10 cellular contexts compared by ENCODE assay signal in genomic region chr4:84814100-84814750, GRCh38.
DNase-seq lines count a peak whose midpoint lies in the region; TF ChIP-seq lines count a peak whose summit lies in the region.
"Had no signal": no experiment of that assay in that cellular context is flagged by ENCODE, and none has a peak within 500 bp of the region (broad histone marks: within the 10 kb centered on the region; RNA-seq: fewer than 3 reads in every experiment).

No MANE protein-coding gene starts in this region.

- H4K20me1 ChIP-seq in neural progenitor cell (ENCODE audit: low read depth) = no peaks in the 10 kb centered on the region

- WGBS in thyroid gland, 2 donors = 88 to 97% methylated on average over 5 of the region's 5 CpGs

- H3K4me1 Mint-ChIP-seq in neural progenitor cell = no peaks in the 10 kb centered on the region
- H3K4me1 Mint-ChIP-seq: naive thymus-derived CD8-positive, alpha-beta T cell had no signal

- intact Hi-C loops in vagina (cut with DNase I) (no loop called here), thyroid gland (cut with DNase I) (no loop called here)

- no peak for TF ChIP-seq CTCF in NB4 (IDR thresholded peaks at IDR 0.05; ENCODE audit: low read depth, low read length)
- no peak for TF ChIP-seq CTCF in choroid plexus epithelial cell (conservative IDR thresholded peaks at IDR 0.05; ENCODE audit: low read depth, low read length)
- TF ChIP-seq CTCF in vagina (IDR thresholded peaks at IDR 0.05) = no peak
- no peak for TF ChIP-seq CTCF in thyroid gland (IDR thresholded peaks at IDR 0.05)
- no peak for TF ChIP-seq CTCF in neural progenitor cell (IDR thresholded peaks at IDR 0.05)

- DNase-seq in DMS53 (lab: John Stamatoyannopoulos, UW) = peak; percentile 89
- peak; percentile 71 for DNase-seq in NB4 (ENCODE audit: low read depth)
- DNase-seq in choroid plexus epithelial cell (ENCODE audit: low read depth) = peak; percentile 94
- peak; percentile 15 for DNase-seq in occipital lobe (lab: John Stamatoyannopoulos, UW)
- no peak for DNase-seq in vagina (ENCODE audit: extremely low spot score in 2 of 2)
- no peak for DNase-seq in D341Med (ENCODE audit: low spot score)
- DNase-seq in thyroid gland = no peak
- no peak for DNase-seq in neural progenitor cell (ENCODE audit: low spot score)
- DNase-seq: activated CD4-positive, CD25-positive, alpha-beta regulatory T cell treated with anti-CD3 and anti-CD28 coated beads, Interleukin-2, amount 50 U/mL, for 72 hours; naive thymus-derived CD8-positive, alpha-beta T cell had no signal

- H3K4me2 ChIP-seq in neural progenitor cell = no peak overlapping the region

- H3K27ac ChIP-seq in vagina (no peak overlapping the region), thyroid gland (no peak overlapping the region), neural progenitor cell (no peak overlapping the region)

- no peaks in the 10 kb centered on the region for H3K27me3 Mint-ChIP-seq in neural progenitor cell (ENCODE audit: insufficient read depth, low read depth)
- H3K27me3 Mint-ChIP-seq: naive thymus-derived CD8-positive, alpha-beta T cell had no signal

- H3K27me3 ChIP-seq in vagina (no peaks in the 10 kb centered on the region), thyroid gland (no peaks in the 10 kb centered on the region), neural progenitor cell (no peaks in the 10 kb centered on the region)

- no peaks in the 10 kb centered on the region for H3F3A ChIP-seq in neural progenitor cell (ENCODE audit: low read depth)

- no peaks in the 10 kb centered on the region for H3K79me2 ChIP-seq in neural progenitor cell (ENCODE audit: low read depth)

- H2AFZ ChIP-seq in neural progenitor cell (replicated peaks) = no peak overlapping the region

- no peak overlapping the region for H3K27ac Mint-ChIP-seq in neural progenitor cell
- H3K27ac Mint-ChIP-seq: naive thymus-derived CD8-positive, alpha-beta T cell had no signal

- H3K36me3 Mint-ChIP-seq in neural progenitor cell = peaks cover 11% of the 10 kb centered on the region
- H3K36me3 Mint-ChIP-seq: naive thymus-derived CD8-positive, alpha-beta T cell had no signal

- H3K9me3 ChIP-seq in vagina (no peaks in the 10 kb centered on the region), thyroid gland (no peaks in the 10 kb centered on the region), neural progenitor cell (ENCODE audit: low read depth) (no peaks in the 10 kb centered on the region)

- TF ChIP-seq POLR2A in NB4 (IDR thresholded peaks at IDR 0.05; ENCODE audit: extremely low read depth, insufficient read length) (no peak), vagina (IDR thresholded peaks at IDR 0.05) (no peak), thyroid gland (IDR thresholded peaks at IDR 0.05) (no peak)

- H3K4me3 ChIP-seq in NB4 (ENCODE audit: low read depth, low read length) (no peak overlapping the region), choroid plexus epithelial cell (ENCODE audit: low read depth, low read length) (no peak overlapping the region), vagina (no peak overlapping the region), thyroid gland (replicated peaks in 1 of 3) (no peak overlapping the region), neural progenitor cell (no peak overlapping the region)

- H3K4me3 Mint-ChIP-seq in neural progenitor cell = no peak overlapping the region
- H3K4me3 Mint-ChIP-seq: naive thymus-derived CD8-positive, alpha-beta T cell had no signal

- H3K36me3 ChIP-seq in vagina = no peaks in the 10 kb centered on the region
- H3K36me3 ChIP-seq in thyroid gland = peaks cover 0 to 11% of the 10 kb centered on the region in 2 donors
- no peaks in the 10 kb centered on the region for H3K36me3 ChIP-seq in neural progenitor cell

- no peaks in the 10 kb centered on the region for H3K4me1 ChIP-seq in vagina
- no peaks in the 10 kb centered on the region for H3K4me1 ChIP-seq in thyroid gland
- no peaks in the 10 kb centered on the region for H3K4me1 ChIP-seq in neural progenitor cell

- H3K9ac ChIP-seq in neural progenitor cell = no peak overlapping the region

- H3K9me3 Mint-ChIP-seq in neural progenitor cell = no peaks in the 10 kb centered on the region
- H3K9me3 Mint-ChIP-seq: naive thymus-derived CD8-positive, alpha-beta T cell had no signal

Comparison
In these comparisons a context has a peak if more than half of its experiments do, and no peak if none do; other contexts are left out.
1. DNase-seq: peak in DMS53 (single experiment), NB4 (single experiment), choroid plexus epithelial cell (single experiment) and occipital lobe (single experiment); none in vagina (0 of 2), D341Med (single experiment), thyroid gland (0 of 2) and neural progenitor cell (single experiment).